ENCODE assay signal across 11 cellular contexts in the genomic region with DNA sequence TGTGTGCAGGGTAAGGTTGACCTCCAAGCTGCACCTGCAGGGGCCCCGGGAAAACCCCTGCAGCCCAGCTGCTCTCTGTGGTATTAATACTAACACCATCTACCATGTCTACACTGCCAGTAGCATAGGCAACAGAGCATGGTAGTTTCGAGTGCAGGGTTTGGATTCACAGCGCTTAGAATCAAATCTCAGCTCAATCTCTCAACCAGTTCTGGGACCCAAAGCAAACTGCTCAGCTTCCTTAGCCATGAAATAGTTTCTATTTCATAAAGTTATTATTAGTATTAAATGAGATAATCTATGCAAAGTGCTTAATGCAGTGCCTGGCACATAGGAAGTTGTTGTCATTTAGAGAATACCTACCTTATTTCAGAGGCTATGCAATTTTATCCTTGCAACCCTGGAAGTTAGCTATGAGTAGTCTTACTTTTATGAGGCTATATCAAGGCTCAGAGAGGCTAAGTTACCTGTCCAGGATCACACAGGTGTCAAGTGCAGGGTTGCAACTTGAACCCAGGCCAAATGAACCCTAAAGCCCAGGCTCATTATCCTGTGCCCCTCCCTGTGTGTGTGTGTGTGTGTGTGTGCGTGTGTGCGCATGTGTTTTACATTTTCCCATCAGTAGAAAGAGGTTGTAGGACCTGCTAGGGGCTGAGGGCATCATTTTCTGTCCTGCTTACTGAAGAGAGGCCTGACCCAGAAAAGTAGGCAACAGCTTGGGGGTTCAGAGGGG. TPM values are rescaled to one million over a fixed set of nuclear protein-coding genes. Genes with fewer than 3 reads are reported as not detected.
DNase-seq lines count a peak whose midpoint lies in the region; ATAC-seq, FAIRE-seq and TF ChIP-seq lines count a peak whose summit lies in the region.
"Had no signal": no experiment of that assay in that cellular context is flagged by ENCODE, and none has a peak within 500 bp of the region (broad histone marks: within the 10 kb centered on the region; RNA-seq: fewer than 3 reads in every experiment).

No MANE protein-coding gene starts in this region.

- DNase-seq in H1 (ENCODE audit: low read depth in 1 of 2, low spot score in 2 of 2) (no peak), left lobe of liver (ENCODE audit: low spot score) (no peak), trophoblast cell (no peak), 8988T (no peak)
- no peak for DNase-seq in NK-92 treated with Interleukin-12 subunit alpha and Interleukin-12 subunit beta, amount 100 ng/mL, for 24 hours (lab: John Stamatoyannopoulos, UW)
- DNase-seq: DMS153 had no signal

- H2AFZ ChIP-seq in H1 (ENCODE audit: low read length) (no peak overlapping the region), trophoblast cell (ENCODE audit: insufficient read depth, low read length, poor library complexity) (no peak overlapping the region)

- TF ChIP-seq EP300 in H1 (IDR thresholded peaks at IDR 0.05; ENCODE audit: borderline replicate concordance in 1 of 2, low read depth in 2 of 2, low read length in 2 of 2) = no peak

- TF ChIP-seq CTCF in H1 (IDR thresholded peaks at IDR 0.05; ENCODE audit: control extremely low read depth in 1 of 3, insufficient read depth in 1 of 3, low read depth in 1 of 3, low read length in 3 of 3) = no peak

- H4K5ac ChIP-seq in H1 (ENCODE audit: insufficient read length, low read depth, low read length) = no peak overlapping the region

- H3K4me1 ChIP-seq in H1 (replicated peaks in 1 of 4; ENCODE audit: control insufficient read depth in 3 of 4, insufficient read depth in 4 of 4, low read length in 3 of 4) (peaks cover 0 to 7% (median 4%) of the 10 kb centered on the region in 4 experiments; a peak in 4 of 7 replicates), trophoblast cell (ENCODE audit: control insufficient read depth in 1 of 2, insufficient read depth in 2 of 2, low read length in 2 of 2) (no peaks in the 10 kb centered on the region)

- no peak overlapping the region for H3K14ac ChIP-seq in H1 (ENCODE audit: insufficient read length)
- H3K14ac ChIP-seq in trophoblast cell (ENCODE audit: low read length) = no peak overlapping the region

- H3K9me3 ChIP-seq in H1 (ENCODE audit: insufficient read depth in 2 of 2, low read depth in 1 of 2, low read length in 1 of 2) (no peaks in the 10 kb centered on the region), trophoblast cell (ENCODE audit: insufficient read depth, low read depth, low read length) (no peaks in the 10 kb centered on the region)
- H3K9me3 ChIP-seq: SJCRH30 had no signal

- peak overlapping the region; percentile 8; the same call in 1 of the 2 replicates for H2BK15ac ChIP-seq in H1 (ENCODE audit: low read length)

- H3K79me1 ChIP-seq in H1 (ENCODE audit: low read depth, low read length) = no peaks in the 10 kb centered on the region
- no peaks in the 10 kb centered on the region for H3K79me1 ChIP-seq in trophoblast cell (ENCODE audit: low read length)

- H4K20me1 ChIP-seq in H1 (replicated peaks in 1 of 2; ENCODE audit: control insufficient read depth in 1 of 2, insufficient read depth in 2 of 2, low read length in 2 of 2) = no peaks in the 10 kb centered on the region

- peak overlapping the region; percentile 15; the same call in 1 of the 2 replicates for H2BK5ac ChIP-seq in H1 (ENCODE audit: low read depth, low read length)
- H2BK5ac ChIP-seq in trophoblast cell (ENCODE audit: low read depth, low read length, poor library complexity) = no peak overlapping the region

- 76% methylated on average over 5 of the region's 5 CpGs; no CpG with 5 or more reads in 1 of the 2 experiments for WGBS in H1 (ENCODE audit: extremely low coverage in 1 of 2, insufficient coverage in 1 of 2, insufficient read length in 1 of 2, insufficient replicate concordance in 2 of 2, low coverage in 1 of 2, low lambda C conversion rate in 2 of 2, missing lambda C conversion rate in 1 of 2), 2 experiments
- whole genome bisulfite sequencing in trophoblast cell (ENCODE audit: extremely low coverage, insufficient coverage, insufficient read length) = no CpG with 5 or more reads among the region's 5 CpGs

- no peak overlapping the region for H4K8ac ChIP-seq in H1 (ENCODE audit: extremely low read depth, insufficient read depth, low read length)
- H4K8ac ChIP-seq in trophoblast cell (ENCODE audit: low read depth, low read length) = no peak overlapping the region

- H3K4me3 ChIP-seq in H1 (ENCODE audit: extremely low read depth in 1 of 4, insufficient read depth in 2 of 4, low read depth in 3 of 4, low read length in 4 of 4) = no peak overlapping the region
- H3K4me3 ChIP-seq in trophoblast cell (ENCODE audit: low read depth, low read length) = no peak overlapping the region
- H3K4me3 ChIP-seq: SJCRH30 had no signal

- H3K4me2 ChIP-seq in H1 (ENCODE audit: insufficient read depth in 1 of 2, low read depth in 2 of 2, low read length in 2 of 2) = 0 out of 4 replicates have a peak overlapping the region, but pooled peaks of 1 of the 2 experiments have one; percentile 11
- no peak overlapping the region for H3K4me2 ChIP-seq in trophoblast cell (ENCODE audit: low read length)

- no peaks in the 10 kb centered on the region for H3K36me3 ChIP-seq in H1 (ENCODE audit: control insufficient read depth in 2 of 4, insufficient read depth in 4 of 4, low read length in 3 of 4)
- no peaks in the 10 kb centered on the region for H3K36me3 ChIP-seq in trophoblast cell (ENCODE audit: control insufficient read depth in 1 of 2, insufficient read depth in 2 of 2, low read length in 2 of 2)
- H3K36me3 ChIP-seq: SJCRH30 had no signal

- H3K18ac ChIP-seq in H1 (ENCODE audit: extremely low read depth, low read length) (no peak overlapping the region), trophoblast cell (ENCODE audit: low read length) (no peak overlapping the region)

- H3K27ac ChIP-seq in H1 (ENCODE audit: low read depth, low read length) (no peak overlapping the region), trophoblast cell (ENCODE audit: low read depth, low read length) (no peak overlapping the region)
- H3K27ac ChIP-seq: epithelial cell of prostate had no signal

- H2BK120ac ChIP-seq in H1 (replicated peaks; ENCODE audit: low read depth, low read length) (no peak overlapping the region), trophoblast cell (ENCODE audit: insufficient read depth, low read length, poor library complexity) (no peak overlapping the region)

- H4K91ac ChIP-seq in H1 (replicated peaks; ENCODE audit: insufficient read length, low read length) (no peak overlapping the region), trophoblast cell (ENCODE audit: low read depth, low read length) (no peak overlapping the region)

- CTCF ChIA-PET in H1 (lab: Charles Lee; ENCODE audit: partially characterized antibody) = interaction anchor here (0.6 to 3.6 kb wide), 14 partner anchors 9 to 364 kb away, joined by 3 to 26 read pairs (median 4); partner anchors contain the start of gene VEGFA

- no peak overlapping the region for H3K4ac ChIP-seq in H1 (replicated peaks; ENCODE audit: insufficient read length, low read depth, low read length)
- no peak overlapping the region for H3K4ac ChIP-seq in trophoblast cell (ENCODE audit: low read depth, low read length)

- POLR2A ChIA-PET in H1 (lab: Charles Lee; ENCODE audit: partially characterized antibody) = interaction anchor here (0.7 to 3.3 kb wide), 8 partner anchors 9 to 170 kb away, joined by 3 to 17 read pairs (median 4); partner anchors contain the start of gene VEGFA

- H3K9ac ChIP-seq in H1 (replicated peaks in 1 of 4; ENCODE audit: extremely low read depth in 1 of 4, low read depth in 3 of 4, low read length in 3 of 4) (no peak overlapping the region), trophoblast cell (ENCODE audit: low read length) (no peak overlapping the region)

- no peak for TF ChIP-seq RAD21 in H1 (IDR thresholded peaks at IDR 0.05 in 1 of 2, conservative IDR thresholded peaks at IDR 0.05 in 1 of 2; ENCODE audit: low read depth in 2 of 2, low read length in 2 of 2)

- no peak overlapping the region for H2BK20ac ChIP-seq in H1 (ENCODE audit: low read length)

- H2BK12ac ChIP-seq in H1 (ENCODE audit: low read depth, low read length) (no peak overlapping the region), trophoblast cell (ENCODE audit: low read length) (no peak overlapping the region)

- H4K12ac ChIP-seq in trophoblast cell (ENCODE audit: low read depth, low read length) = no peak overlapping the region

- H2AK5ac ChIP-seq in H1 (ENCODE audit: low read depth, low read length) (no peak overlapping the region), trophoblast cell (ENCODE audit: low read length) (no peak overlapping the region)

- peak; percentile 90 for ATAC-seq in GM18498 (IDR thresholded peaks at IDR 0.05; ENCODE audit: unreplicated experiment)
- ATAC-seq in GM19468 (IDR thresholded peaks at IDR 0.05; ENCODE audit: extremely low read depth, unreplicated experiment) = peak; percentile 85
- ATAC-seq in HG03095 (IDR thresholded peaks at IDR 0.05; ENCODE audit: unreplicated experiment) = peak; percentile 81
- ATAC-seq in left lobe of liver = no peak

- FAIRE-seq in H1 (lab: Jason Lieb, UNC) = no peak

- H3K27me3 ChIP-seq in H1 (replicated peaks in 1 of 4; ENCODE audit: control insufficient read depth in 3 of 4, extremely low read depth in 1 of 4, insufficient read depth in 3 of 4, low read length in 3 of 4) (no peaks in the 10 kb centered on the region), trophoblast cell (ENCODE audit: insufficient read depth, low read length) (no peaks in the 10 kb centered on the region)
- H3K27me3 ChIP-seq: SJCRH30 had no signal

- H3K23me2 ChIP-seq in H1 (ENCODE audit: low read depth, low read length) = no peaks in the 10 kb centered on the region

- H3K23ac ChIP-seq in H1 (ENCODE audit: insufficient read length) = no peak overlapping the region
- no peak overlapping the region for H3K23ac ChIP-seq in trophoblast cell (ENCODE audit: low read length)

- H3K56ac ChIP-seq in H1 (replicated peaks; ENCODE audit: insufficient read length, low read depth, low read length) = no peak overlapping the region

- no peak for TF ChIP-seq POLR2A in H1 (IDR thresholded peaks at IDR 0.05; ENCODE audit: control extremely low read depth in 1 of 2, low read depth in 2 of 2, low read length in 2 of 2)

- H3K79me2 ChIP-seq in H1 (ENCODE audit: control insufficient read depth in 1 of 2, insufficient read depth in 2 of 2, low read length in 2 of 2) (no peaks in the 10 kb centered on the region), trophoblast cell (ENCODE audit: control insufficient read depth, insufficient read depth, low read length, poor library complexity) (no peaks in the 10 kb centered on the region)

RNA-seq across cellular contexts. Expression of gene MRPS18A, which starts 27.6 kb away (rescaled TPM):
- 48.3 and 52.1 TPM in 2 replicates for total RNA-seq in H1 (2021; fragmentation: NEBNext Ultra II Directional; extraction: Animal tissue kit (Norgen Biotek cat#: 25700))
- 121 and 129 TPM in 2 replicates for polyA plus RNA-seq in H1 (2011; rRNA removed)
- polyA plus RNA-seq in H1 (2011; cell fraction: cytosol; rRNA removed) = 115 TPM
- polyA plus RNA-seq in H1 (2011; cell fraction: nucleus; rRNA removed) = 95.2 TPM
- 70.4 to 84.7 TPM (median 74.9 TPM) in 4 replicates for polyA plus RNA-seq in H1 (2012, experiment 1 of 2)
- 103 TPM for polyA plus RNA-seq in H1 (2012, experiment 2 of 2)
- 61.3 TPM for polyA plus RNA-seq in H1 (2013, experiment 1 of 2)
- polyA plus RNA-seq in H1 (2013, experiment 2 of 2) = 58.7 TPM
- polyA minus RNA-seq in H1 (2011; rRNA and poly(A)+ RNA removed) = 95.6 and 97.8 TPM in 2 replicates
- 36.3 TPM for polyA minus RNA-seq in H1 (2011; cell fraction: cytosol; rRNA and poly(A)+ RNA removed)
- polyA minus RNA-seq in H1 (2011; cell fraction: nucleus; rRNA and poly(A)+ RNA removed) = 63.1 TPM
- 26.6 TPM for total RNA-seq in left lobe of liver
- polyA plus RNA-seq in trophoblast cell (2013) = 40.8 and 44.2 TPM in 2 replicates

RNA-seq across cellular contexts. Expression of gene VEGFA, which starts 54.8 kb away (rescaled TPM):
- total RNA-seq in H1 (2021; fragmentation: NEBNext Ultra II Directional; extraction: Animal tissue kit (Norgen Biotek cat#: 25700)) = 40.7 and 42.2 TPM in 2 replicates
- 58.5 and 78.3 TPM in 2 replicates for polyA plus RNA-seq in H1 (2011; rRNA removed)
- 91.7 TPM for polyA plus RNA-seq in H1 (2011; cell fraction: cytosol; rRNA removed)
- polyA plus RNA-seq in H1 (2011; cell fraction: nucleus; rRNA removed) = 197 TPM
- 39.9 to 45.4 TPM (median 43.0 TPM) in 4 replicates for polyA plus RNA-seq in H1 (2012, experiment 1 of 2)
- polyA plus RNA-seq in H1 (2012, experiment 2 of 2) = 28.1 TPM
- 33.6 TPM for polyA plus RNA-seq in H1 (2013, experiment 1 of 2)
- 37.0 TPM for polyA plus RNA-seq in H1 (2013, experiment 2 of 2)
- polyA minus RNA-seq in H1 (2011; rRNA and poly(A)+ RNA removed) = 167 and 198 TPM in 2 replicates
- polyA minus RNA-seq in H1 (2011; cell fraction: cytosol; rRNA and poly(A)+ RNA removed) = 42.9 TPM
- 91.6 TPM for polyA minus RNA-seq in H1 (2011; cell fraction: nucleus; rRNA and poly(A)+ RNA removed)
- 135 TPM for total RNA-seq in left lobe of liver
- polyA plus RNA-seq in trophoblast cell (2013) = 111 and 117 TPM in 2 replicates
